In the genomic region with DNA sequence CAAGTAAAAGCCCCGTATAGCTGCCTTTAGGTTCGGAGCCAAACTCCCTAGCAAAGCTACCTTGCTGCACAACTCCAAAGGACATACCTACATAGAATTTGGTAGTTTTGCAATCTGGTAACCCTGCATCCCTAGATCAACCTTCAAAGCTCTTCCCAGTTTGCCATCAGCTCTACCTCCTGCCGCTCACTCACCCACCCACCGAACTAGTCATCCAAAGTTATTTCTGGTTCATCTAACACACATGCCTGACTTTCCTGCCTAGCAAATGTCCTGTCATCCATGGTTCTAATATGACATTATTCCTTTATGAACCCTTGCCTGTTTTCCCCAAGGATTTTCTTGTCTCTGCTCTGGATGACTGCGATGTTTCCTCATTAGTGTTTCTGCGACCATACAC, we compare ENCODE assay signal across 22 cellular contexts. TPM values are rescaled to one million over a fixed set of nuclear protein-coding genes. Genes with fewer than 3 reads are reported as not detected.
A peak's percentile ranks its signal among the peaks of the same experiment; 100 is the strongest.
DNase-seq lines count a peak whose midpoint lies in the region; ATAC-seq and TF ChIP-seq lines count a peak whose summit lies in the region.
"Had no signal": no experiment of that assay in that cellular context is flagged by ENCODE, and none has a peak within 500 bp of the region (broad histone marks: within the 10 kb centered on the region; RNA-seq: fewer than 3 reads in every experiment).

No MANE protein-coding gene starts in this region.

- no peaks in the 10 kb centered on the region for H3K4me1 ChIP-seq in smooth muscle cell (ENCODE audit: low read depth)
- H3K4me1 ChIP-seq in effector memory CD4-positive, alpha-beta T cell (ENCODE audit: control insufficient read depth, insufficient read depth, low read length, poor library complexity, severe bottlenecking), result no peaks in the 10 kb centered on the region
- H3K4me1 ChIP-seq: prostate gland had no signal

- DNase-seq in activated naive CD8-positive, alpha-beta T cell treated with anti-CD3 and anti-CD28 coated beads for 36 hours, result no peak
- DNase-seq in T-helper 17 cell, result no peak
- no peak for DNase-seq in immature natural killer cell
- DNase-seq in smooth muscle cell (lab: John Stamatoyannopoulos, UW; ENCODE audit: unreplicated experiment), result no peak
- no peak for DNase-seq in iPS-NIHi7 (ENCODE audit: extremely low spot score)
- DNase-seq in effector memory CD4-positive, alpha-beta T cell, result no peak
- DNase-seq: ACHN; activated CD4-positive, alpha-beta T cell treated with anti-CD3 and anti-CD28 coated beads for 1 hour; C1 segment of cervical spinal cord; effector CD4-positive, alpha-beta T cell; foreskin fibroblast; hippocampal formation; left ventricle myocardium superior; mucosa of descending colon; NCI-H1092 treated with DMSO at 0.1 percent for 48 hours; NCI-H187 treated with DMSO at 0.1 percent for 48 hours; NCI-H69; stimulated activated CD4-positive, alpha-beta T cell treated with anti-CD3 and anti-CD28 coated beads, Interleukin-2, amount 100 ng/mL, for 24 hours had no signal

- H3K27me3 ChIP-seq in smooth muscle cell (ENCODE audit: low read depth), result no peaks in the 10 kb centered on the region
- no peaks in the 10 kb centered on the region for H3K27me3 ChIP-seq in effector memory CD4-positive, alpha-beta T cell (replicated peaks; ENCODE audit: control insufficient read depth, insufficient read depth, low read length, poor library complexity, severe bottlenecking)

- H3K27ac Mint-ChIP-seq in activated naive CD8-positive, alpha-beta T cell, result peak overlapping the region; percentile 75
- H3K27ac Mint-ChIP-seq in activated naive CD8-positive, alpha-beta T cell treated with anti-CD3 and anti-CD28 coated beads for 36 hours, result no peak overlapping the region
- H3K27ac Mint-ChIP-seq in T-helper 17 cell (peak overlapping the region; percentile 93), immature natural killer cell (peak overlapping the region in 4 of 6 donors; percentile 28 to 77 (median 52))

- no peak overlapping the region for H2AFZ ChIP-seq in smooth muscle cell (ENCODE audit: low read depth)

- peaks cover 99% of the 10 kb centered on the region for H4K20me1 ChIP-seq in smooth muscle cell (ENCODE audit: low read depth)

- H3K4me2 ChIP-seq in smooth muscle cell, result no peak overlapping the region

- H3K9me3 ChIP-seq in T-helper 17 cell (ENCODE audit: control insufficient read depth, low read length, poor library complexity, severe bottlenecking) (no peaks in the 10 kb centered on the region), smooth muscle cell (replicated peaks; ENCODE audit: low read depth) (no peaks in the 10 kb centered on the region)
- H3K9me3 ChIP-seq in effector memory CD4-positive, alpha-beta T cell (ENCODE audit: control insufficient read depth, low read length), result no peaks in the 10 kb centered on the region
- H3K9me3 ChIP-seq: mucosa of descending colon, prostate gland had no signal

- peaks cover 2% of the 10 kb centered on the region for H3K36me3 Mint-ChIP-seq in activated naive CD8-positive, alpha-beta T cell
- peaks cover 6% of the 10 kb centered on the region for H3K36me3 Mint-ChIP-seq in activated naive CD8-positive, alpha-beta T cell treated with anti-CD3 and anti-CD28 coated beads for 36 hours
- H3K36me3 Mint-ChIP-seq in T-helper 17 cell (ENCODE audit: low read depth) (no peaks in the 10 kb centered on the region), immature natural killer cell (peaks cover 0 to 8% (median 3%) of the 10 kb centered on the region in 3 donors)

- no peaks in the 10 kb centered on the region for H3K36me3 ChIP-seq in smooth muscle cell (ENCODE audit: low read depth)
- peaks cover 4% of the 10 kb centered on the region for H3K36me3 ChIP-seq in effector memory CD4-positive, alpha-beta T cell (ENCODE audit: control insufficient read depth, insufficient read depth, low read length)
- H3K36me3 ChIP-seq: prostate gland had no signal

- H3K9me3 Mint-ChIP-seq in activated naive CD8-positive, alpha-beta T cell (ENCODE audit: low read depth), result no peaks in the 10 kb centered on the region
- H3K9me3 Mint-ChIP-seq in activated naive CD8-positive, alpha-beta T cell treated with anti-CD3 and anti-CD28 coated beads for 36 hours, result no peaks in the 10 kb centered on the region
- no peaks in the 10 kb centered on the region for H3K9me3 Mint-ChIP-seq in immature natural killer cell

- no peak overlapping the region for H3K4me3 Mint-ChIP-seq in activated naive CD8-positive, alpha-beta T cell
- no peak overlapping the region for H3K4me3 Mint-ChIP-seq in activated naive CD8-positive, alpha-beta T cell treated with anti-CD3 and anti-CD28 coated beads for 36 hours
- no peak overlapping the region for H3K4me3 Mint-ChIP-seq in T-helper 17 cell
- H3K4me3 Mint-ChIP-seq in immature natural killer cell, result no peak overlapping the region

- H3K79me2 ChIP-seq in smooth muscle cell (ENCODE audit: low read depth), result peaks cover 81% of the 10 kb centered on the region

- H3K9ac ChIP-seq in smooth muscle cell (ENCODE audit: low read depth), result no peak overlapping the region

- WGBS in smooth muscle cell (ENCODE audit: low lambda C conversion rate), result 96% methylated on average over 6 of the region's 6 CpGs

- H3K4me3 ChIP-seq in smooth muscle cell, result no peak overlapping the region
- H3K4me3 ChIP-seq in effector memory CD4-positive, alpha-beta T cell (ENCODE audit: insufficient read depth, low read depth, low read length, poor library complexity, severe bottlenecking), result no peak overlapping the region
- H3K4me3 ChIP-seq: mucosa of descending colon, prostate gland, skin epidermis had no signal

- no peak for TF ChIP-seq CTCF in smooth muscle cell (IDR thresholded peaks at IDR 0.05; ENCODE audit: borderline replicate concordance, insufficient read depth, poor library complexity, severe bottlenecking)

- peak overlapping the region; percentile 1 for H3K27ac ChIP-seq in smooth muscle cell (ENCODE audit: low read depth)
- no peak overlapping the region for H3K27ac ChIP-seq in effector memory CD4-positive, alpha-beta T cell (ENCODE audit: insufficient read depth, low read length, poor library complexity, severe bottlenecking)
- H3K27ac ChIP-seq: prostate gland, skin epidermis had no signal

- ATAC-seq in T-helper 17 cell, result no peak
- ATAC-seq in HG02885 (IDR thresholded peaks at IDR 0.05; ENCODE audit: poor library complexity, unreplicated experiment), result no peak
- ATAC-seq: left ventricle myocardium superior, mucosa of descending colon had no signal

- H3K4me1 Mint-ChIP-seq in activated naive CD8-positive, alpha-beta T cell (ENCODE audit: low read depth), result peaks cover 62% of the 10 kb centered on the region
- peaks cover 40% of the 10 kb centered on the region for H3K4me1 Mint-ChIP-seq in activated naive CD8-positive, alpha-beta T cell treated with anti-CD3 and anti-CD28 coated beads for 36 hours
- H3K4me1 Mint-ChIP-seq in T-helper 17 cell (peaks cover 59% of the 10 kb centered on the region), immature natural killer cell (peaks cover 76 to 85% of the 10 kb centered on the region in 2 donors)

- H3K27me3 Mint-ChIP-seq in activated naive CD8-positive, alpha-beta T cell, result no peaks in the 10 kb centered on the region
- H3K27me3 Mint-ChIP-seq in activated naive CD8-positive, alpha-beta T cell treated with anti-CD3 and anti-CD28 coated beads for 36 hours, result no peaks in the 10 kb centered on the region
- H3K27me3 Mint-ChIP-seq in T-helper 17 cell (no peaks in the 10 kb centered on the region), immature natural killer cell (ENCODE audit: low read depth in 3 of 3) (no peaks in the 10 kb centered on the region)

- no peaks in the 10 kb centered on the region for H3F3A ChIP-seq in smooth muscle cell (ENCODE audit: low read depth)

RNA-seq across cellular contexts. Expression of a gene that starts 21.6 kb away (rescaled TPM):
- total RNA-seq in activated naive CD8-positive, alpha-beta T cell treated with anti-CD3 and anti-CD28 coated beads for 36 hours, result 1 to 10 TPM; 7.8 to 8.0 TPM
- total RNA-seq in T-helper 17 cell (10 to 100 TPM; 13.7 to 15.7 TPM), smooth muscle cell (9.3 and 10.4 TPM in 2 replicates)
- polyA plus RNA-seq in immature natural killer cell (under 1 TPM in 2 of 3 donors, not detected in 1; 0.56 to 0.89 TPM), smooth muscle cell (27.6 and 35.4 TPM in 2 replicates)

RNA-seq across cellular contexts. Expression of a gene that starts 27.4 kb away (rescaled TPM):
- 100 to 1,000 TPM; 290 to 304 TPM for total RNA-seq in activated naive CD8-positive, alpha-beta T cell treated with anti-CD3 and anti-CD28 coated beads for 36 hours
- total RNA-seq in T-helper 17 cell, result 100 to 1,000 TPM; 215 to 250 TPM
- 100 to 1,000 TPM; 445 to 490 (median 454) TPM for polyA plus RNA-seq in immature natural killer cell
- total RNA-seq in smooth muscle cell, result 111 and 140 TPM in 2 replicates
- 156 TPM in 2 replicates for polyA plus RNA-seq in smooth muscle cell

RNA-seq across cellular contexts. Expression of a gene that starts 27.4 kb away (rescaled TPM):
- 100 to 1,000 TPM; 161 to 169 TPM for total RNA-seq in activated naive CD8-positive, alpha-beta T cell treated with anti-CD3 and anti-CD28 coated beads for 36 hours
- 10 to 100 TPM; 86.0 to 87.8 TPM for total RNA-seq in T-helper 17 cell
- polyA plus RNA-seq in immature natural killer cell, result 10 to 100 TPM; 14.7 to 32.9 (median 18.7) TPM
- 34.0 and 44.2 TPM in 2 replicates for total RNA-seq in smooth muscle cell
- 11.5 and 14.5 TPM in 2 replicates for polyA plus RNA-seq in smooth muscle cell
